ENCODE assay signal across 1 cellular context in genomic region chr21:14675774-14676530, GRCh38.
A peak's percentile ranks its signal among the peaks of the same experiment; 100 is the strongest.
TF ChIP-seq lines count a peak whose summit lies in the region.

No MANE protein-coding gene starts in this region.

TF ChIP-seq in GM12878, 131 proteins besides CTCF, POLR2A, EP300 and RAD21 (continued from another document):
- TF ChIP-seq ELK1 (IDR thresholded peaks at IDR 0.05; ENCODE audit: low read depth, low read length) (no peak; the same call in 1 of the 2 replicates), KDM1A (IDR thresholded peaks at IDR 0.05; ENCODE audit: borderline replicate concordance) (no peak), SPI1 (IDR thresholded peaks at IDR 0.05; ENCODE audit: borderline replicate concordance, insufficient read depth, low read depth, low read length) (peak; percentile 95), ZBTB4 (CRISPR knock-in tag; IDR thresholded peaks at IDR 0.05) (no peak), FOS (IDR thresholded peaks at IDR 0.05; ENCODE audit: borderline replicate concordance, extremely low read depth, insufficient read length) (peak; percentile 15), HDAC2 (IDR thresholded peaks at IDR 0.05) (no peak), SMAD5 (IDR thresholded peaks at IDR 0.05; ENCODE audit: low read depth) (no peak), GABPA (IDR thresholded peaks at IDR 0.05; ENCODE audit: low read depth) (peak; percentile 55; the same call in 1 of the 2 replicates), ZNF687 (IDR thresholded peaks at IDR 0.05) (0 out of 2 replicates have a peak, but pooled peaks have one; percentile 14), CBX5 (IDR thresholded peaks at IDR 0.05; ENCODE audit: low read depth) (no peak), NFIC (IDR thresholded peaks at IDR 0.05; ENCODE audit: low read depth, low read length) (peak; percentile 49), USF2 (IDR thresholded peaks at IDR 0.05; ENCODE audit: borderline replicate concordance, low read depth, low read length) (no peak), PKNOX1 (IDR thresholded peaks at IDR 0.05) (no peak), ZZZ3 (IDR thresholded peaks at IDR 0.05; ENCODE audit: control insufficient read depth, insufficient read length, low read depth) (no peak), JUNB (IDR thresholded peaks at IDR 0.05) (no peak), RB1 (IDR thresholded peaks at IDR 0.05; ENCODE audit: borderline replicate concordance) (no peak), ESRRA (IDR thresholded peaks at IDR 0.05; ENCODE audit: low read length) (no peak), E4F1 (IDR thresholded peaks at IDR 0.05; ENCODE audit: borderline replicate concordance, partially characterized antibody) (no peak), RBBP5 (conservative IDR thresholded peaks at IDR 0.05) (no peak), CUX1 (IDR thresholded peaks at IDR 0.05; ENCODE audit: insufficient replicate concordance, low read depth, low read length) (no peak), SMC3 (IDR thresholded peaks at IDR 0.05; ENCODE audit: borderline replicate concordance, low read length) (0 out of 2 replicates have a peak, but pooled peaks have one; percentile 11), DPF2 (IDR thresholded peaks at IDR 0.05) (no peak), MYC (IDR thresholded peaks at IDR 0.05; ENCODE audit: insufficient read depth, insufficient read length, insufficient replicate concordance, low read length, severe bottlenecking) (no peak)
